32 cellular contexts compared by ENCODE assay signal in the genomic region with DNA sequence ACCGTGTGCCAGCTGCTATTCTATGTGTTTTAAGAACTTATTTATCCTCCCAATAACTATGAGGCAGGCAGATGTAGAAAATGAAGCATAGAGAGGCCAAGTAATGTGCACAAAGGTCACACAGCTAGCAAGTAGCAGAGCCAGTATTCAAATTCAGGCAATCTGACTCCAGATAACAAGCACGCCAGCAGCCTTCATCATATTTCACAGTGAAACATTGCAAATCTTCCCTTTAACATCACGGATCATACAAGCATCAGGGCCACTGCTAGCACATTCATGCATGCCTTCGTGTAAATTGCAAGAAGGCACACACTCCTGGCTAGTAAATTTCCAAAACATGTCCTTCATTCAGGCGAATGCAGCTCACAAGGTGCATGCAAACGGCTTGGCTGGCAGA. TPM values are rescaled to one million over a fixed set of nuclear protein-coding genes. Genes with fewer than 3 reads are reported as not detected.
"Had no signal": no experiment of that assay in that cellular context is flagged by ENCODE, and none has a peak within 500 bp of the region (broad histone marks: within the 10 kb centered on the region; RNA-seq: fewer than 3 reads in every experiment).

No MANE protein-coding gene starts in this region.

- H3K36me3 Mint-ChIP-seq: activated naive CD8-positive, alpha-beta T cell had no signal

- FAIRE-seq: bronchial epithelial cell had no signal

- H3K4me1 Mint-ChIP-seq: activated B cell treated with CpG ODN at 0.5 μM for 24 hours; activated T-helper 17 cell treated with anti-CD3 and anti-CD28 coated beads, Interleukin-2, amount 50 U/mL, for 72 hours; central memory CD8-positive, alpha-beta T cell; T-helper 17 cell had no signal

- H3K4me3 ChIP-seq: coronary artery, esophagus muscularis mucosa, gastroesophageal sphincter had no signal

- H3K27ac Mint-ChIP-seq: activated B cell treated with CpG ODN at 0.5 μM for 24 hours; activated CD8-positive, alpha-beta T cell treated with anti-CD3 and anti-CD28 coated beads for 36 hours; activated naive CD8-positive, alpha-beta T cell; activated T-helper 17 cell treated with anti-CD3 and anti-CD28 coated beads, Interleukin-2, amount 50 U/mL, for 72 hours; dendritic cell treated with granulocyte-macrophage colony-stimulating factor and Interleukin-4, amounts not matched to agents 40 ng/mL and 50 ng/mL, for 4 days; effector memory CD8-positive, alpha-beta T cell; T-helper 17 cell; T-helper 2 cell treated with Interferon-gamma antibody and Interleukin-4, amounts not matched to agents 5 μg/mL and 100 μg/mL, for 36 hours had no signal

- H3K36me3 ChIP-seq: brain microvascular endothelial cell, esophagus muscularis mucosa, gastroesophageal sphincter had no signal

- H3K27me3 ChIP-seq: brain microvascular endothelial cell, esophagus muscularis mucosa, foreskin keratinocyte, gastroesophageal sphincter had no signal

- H3K9me3 ChIP-seq: esophagus muscularis mucosa, gastroesophageal sphincter had no signal

- H3K4me1 ChIP-seq: foreskin keratinocyte had no signal

- H3K27ac ChIP-seq: brain microvascular endothelial cell, coronary artery, foreskin keratinocyte, VCaP had no signal

- H3K9me3 Mint-ChIP-seq: activated B cell treated with CpG ODN at 0.5 μM for 24 hours; activated CD8-positive, alpha-beta T cell treated with anti-CD3 and anti-CD28 coated beads for 36 hours; activated T-cell treated with anti-CD3 and anti-CD28 coated beads, Interleukin-2, amount 50 U/mL, for 4 hours; activated T-helper 17 cell treated with anti-CD3 and anti-CD28 coated beads, Interleukin-2, amount 50 U/mL, for 72 hours; central memory CD8-positive, alpha-beta T cell; dendritic cell treated with granulocyte-macrophage colony-stimulating factor and Interleukin-4, amounts not matched to agents 40 ng/mL and 50 ng/mL, for 4 days; effector memory CD8-positive, alpha-beta T cell; T-helper 2 cell treated with Interferon-gamma antibody and Interleukin-4, amounts not matched to agents 5 μg/mL and 100 μg/mL, for 36 hours had no signal

- H3K27me3 Mint-ChIP-seq: activated CD8-positive, alpha-beta T cell treated with anti-CD3 and anti-CD28 coated beads for 36 hours; activated naive CD8-positive, alpha-beta T cell; activated T-helper 17 cell treated with anti-CD3 and anti-CD28 coated beads, Interleukin-2, amount 50 U/mL, for 72 hours; central memory CD8-positive, alpha-beta T cell; dendritic cell treated with granulocyte-macrophage colony-stimulating factor and Interleukin-4, amounts not matched to agents 40 ng/mL and 50 ng/mL, for 4 days; effector memory CD8-positive, alpha-beta T cell; T-helper 17 cell had no signal

- DNase-seq: activated B cell treated with CpG ODN at 0.5 μM for 24 hours; activated CD4-positive, alpha-beta T cell treated with anti-CD3 and anti-CD28 coated beads for 48 hours; activated CD4-positive, alpha-beta T cell treated with anti-CD3 and anti-CD28 coated beads, Interleukin-2, amount 50 U/mL, for 1 hour; activated CD4-positive, alpha-beta T cell treated with anti-CD3 and anti-CD28 coated beads, Interleukin-2, amount 50 U/mL, for 48 hours; activated CD8-positive, alpha-beta memory T cell treated with anti-CD3 and anti-CD28 coated beads for 24 hours; activated CD8-positive, alpha-beta T cell treated with anti-CD3 and anti-CD28 coated beads for 36 hours; activated effector memory CD4-positive, alpha-beta T cell treated with Interleukin-2 at 50 U/mL for 16 hours; activated gamma-delta T cell treated with Interleukin-2 at 50 U/mL for 16 hours; activated naive CD4-positive, alpha-beta T cell treated with anti-CD3 and anti-CD28 coated beads, Interleukin-2, amount 50 U/mL, for 16 hours; activated naive CD4-positive, alpha-beta T cell treated with Interleukin-2 at 50 U/mL for 16 hours; activated T-cell treated with anti-CD3 and anti-CD28 coated beads, Interleukin-2, amount 50 U/mL, for 4 hours; amniotic stem cell; anterior cingulate cortex; brain microvascular endothelial cell; effector CD4-positive, alpha-beta T cell; effector memory CD8-positive, alpha-beta T cell; erythroblast; foreskin keratinocyte; T-helper 1 cell; T-helper 17 cell; T1000 had no signal

- H3K4me3 Mint-ChIP-seq: activated B cell treated with CpG ODN at 0.5 μM for 24 hours; activated CD8-positive, alpha-beta T cell treated with anti-CD3 and anti-CD28 coated beads for 36 hours; activated naive CD8-positive, alpha-beta T cell; activated T-cell treated with anti-CD3 and anti-CD28 coated beads, Interleukin-2, amount 50 U/mL, for 4 hours; activated T-helper 17 cell treated with anti-CD3 and anti-CD28 coated beads, Interleukin-2, amount 50 U/mL, for 72 hours; central memory CD8-positive, alpha-beta T cell; dendritic cell treated with granulocyte-macrophage colony-stimulating factor and Interleukin-4, amounts not matched to agents 40 ng/mL and 50 ng/mL, for 4 days; effector memory CD8-positive, alpha-beta T cell; T-helper 17 cell; T-helper 2 cell treated with Interferon-gamma antibody and Interleukin-4, amounts not matched to agents 5 μg/mL and 100 μg/mL, for 36 hours had no signal

- ATAC-seq: activated CD4-positive, CD25-positive, alpha-beta regulatory T cell treated with anti-CD3 and anti-CD28 coated beads, Interleukin-2, amount 50 U/mL, for 24 hours; activated CD8-positive, alpha-beta T cell treated with anti-CD3 and anti-CD28 coated beads for 36 hours; activated T-cell treated with anti-CD3 and anti-CD28 coated beads, Interleukin-2, amount 50 U/mL, for 4 hours; activated T-helper 17 cell treated with anti-CD3 and anti-CD28 coated beads, Interleukin-2, amount 50 U/mL, for 72 hours; effector memory CD8-positive, alpha-beta T cell; foreskin keratinocyte; gastroesophageal sphincter; T-helper 17 cell had no signal

RNA-seq across cellular contexts. Expression of a gene that starts 33.1 kb away (rescaled TPM):
- total RNA-seq: activated B cell treated with CpG ODN at 0.5 μM for 24 hours; activated CD8-positive, alpha-beta T cell treated with anti-CD3 and anti-CD28 coated beads for 36 hours; activated T-helper 17 cell treated with anti-CD3 and anti-CD28 coated beads, Interleukin-2, amount 50 U/mL, for 72 hours; foreskin keratinocyte had no signal
- polyA plus RNA-seq: foreskin keratinocyte had no signal
